Comparison of ENCODE assay signal across 2 cellular contexts in the genomic region with DNA sequence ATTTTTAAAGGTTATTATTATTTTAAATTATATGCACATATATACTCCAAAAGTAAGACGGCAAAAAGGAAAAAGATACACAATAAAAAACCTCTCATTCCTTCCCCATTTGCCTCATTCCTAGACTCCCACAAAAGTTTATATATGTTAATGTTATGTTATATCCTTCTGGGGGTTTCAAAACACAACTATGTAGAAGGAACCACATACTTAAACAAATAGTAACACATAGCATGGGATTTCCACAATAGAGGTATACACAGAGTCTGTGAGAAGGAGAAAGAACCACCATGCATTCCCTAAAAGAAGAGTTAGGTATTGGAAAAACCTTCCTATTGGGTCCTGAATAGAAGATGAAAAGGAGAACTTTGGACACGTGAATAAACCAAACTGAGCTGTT.
TF ChIP-seq lines count a peak whose summit lies in the region.

No MANE protein-coding gene starts in this region.

TF ChIP-seq in IMR-90, 13 proteins besides CTCF, POLR2A, EP300 and RAD21:
- no peak for TF ChIP-seq FOS (IDR thresholded peaks at IDR 0.05; ENCODE audit: low read depth, low read length)
- no peak for TF ChIP-seq NFE2L2 (IDR thresholded peaks at IDR 0.05; ENCODE audit: low read depth, low read length)
- TF ChIP-seq CHD1 (IDR thresholded peaks at IDR 0.05; ENCODE audit: low read depth, low read length): no peak
- no peak for TF ChIP-seq RFX5 (IDR thresholded peaks at IDR 0.05; ENCODE audit: low read depth, low read length)
- no peak for TF ChIP-seq MAZ (IDR thresholded peaks at IDR 0.05; ENCODE audit: borderline replicate concordance, low read depth, low read length)
- TF ChIP-seq, protein P1, sequence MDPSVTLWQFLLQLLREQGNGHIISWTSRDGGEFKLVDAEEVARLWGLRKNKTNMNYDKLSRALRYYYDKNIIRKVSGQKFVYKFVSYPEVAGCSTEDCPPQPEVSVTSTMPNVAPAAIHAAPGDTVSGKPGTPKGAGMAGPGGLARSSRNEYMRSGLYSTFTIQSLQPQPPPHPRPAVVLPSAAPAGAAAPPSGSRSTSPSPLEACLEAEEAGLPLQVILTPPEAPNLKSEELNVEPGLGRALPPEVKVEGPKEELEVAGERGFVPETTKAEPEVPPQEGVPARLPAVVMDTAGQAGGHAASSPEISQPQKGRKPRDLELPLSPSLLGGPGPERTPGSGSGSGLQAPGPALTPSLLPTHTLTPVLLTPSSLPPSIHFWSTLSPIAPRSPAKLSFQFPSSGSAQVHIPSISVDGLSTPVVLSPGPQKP (IDR thresholded peaks at IDR 0.05; ENCODE audit: borderline replicate concordance, low read depth, low read length): no peak
- TF ChIP-seq BHLHE40 (IDR thresholded peaks at IDR 0.05; ENCODE audit: low read depth, low read length): no peak
- no peak for TF ChIP-seq MAFK (IDR thresholded peaks at IDR 0.05; ENCODE audit: low read depth, low read length)
- no peak for TF ChIP-seq SMC3 (IDR thresholded peaks at IDR 0.05; ENCODE audit: low read depth, low read length)
- TF ChIP-seq RCOR1 (IDR thresholded peaks at IDR 0.05; ENCODE audit: insufficient replicate concordance, low read length): no peak
- TF ChIP-seq, protein P2, sequence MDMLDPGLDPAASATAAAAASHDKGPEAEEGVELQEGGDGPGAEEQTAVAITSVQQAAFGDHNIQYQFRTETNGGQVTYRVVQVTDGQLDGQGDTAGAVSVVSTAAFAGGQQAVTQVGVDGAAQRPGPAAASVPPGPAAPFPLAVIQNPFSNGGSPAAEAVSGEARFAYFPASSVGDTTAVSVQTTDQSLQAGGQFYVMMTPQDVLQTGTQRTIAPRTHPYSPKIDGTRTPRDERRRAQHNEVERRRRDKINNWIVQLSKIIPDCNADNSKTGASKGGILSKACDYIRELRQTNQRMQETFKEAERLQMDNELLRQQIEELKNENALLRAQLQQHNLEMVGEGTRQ (IDR thresholded peaks at IDR 0.05; ENCODE audit: low read depth, low read length): no peak
- no peak for TF ChIP-seq MXI1 (IDR thresholded peaks at IDR 0.05; ENCODE audit: borderline replicate concordance, low read depth, low read length)
- no peak for TF ChIP-seq CEBPB (IDR thresholded peaks at IDR 0.05; ENCODE audit: low read depth, low read length)

TF ChIP-seq in K562, 482 proteins besides CTCF, POLR2A, EP300 and RAD21:
- no peak for TF ChIP-seq SMARCB1 (IDR thresholded peaks at IDR 0.05; ENCODE audit: insufficient read length, low read depth)
- no peak for TF ChIP-seq BDP1 (IDR thresholded peaks at IDR 0.05; ENCODE audit: insufficient read depth, insufficient read length)
- no peak for TF ChIP-seq PKNOX1 (IDR thresholded peaks at IDR 0.05)
- TF ChIP-seq TCF7 (IDR thresholded peaks at IDR 0.05; ENCODE audit: borderline replicate concordance): no peak
- TF ChIP-seq MED1 (CRISPR knock-in tag; IDR thresholded peaks at IDR 0.05; ENCODE audit: borderline replicate concordance): no peak
- TF ChIP-seq, protein P3, sequence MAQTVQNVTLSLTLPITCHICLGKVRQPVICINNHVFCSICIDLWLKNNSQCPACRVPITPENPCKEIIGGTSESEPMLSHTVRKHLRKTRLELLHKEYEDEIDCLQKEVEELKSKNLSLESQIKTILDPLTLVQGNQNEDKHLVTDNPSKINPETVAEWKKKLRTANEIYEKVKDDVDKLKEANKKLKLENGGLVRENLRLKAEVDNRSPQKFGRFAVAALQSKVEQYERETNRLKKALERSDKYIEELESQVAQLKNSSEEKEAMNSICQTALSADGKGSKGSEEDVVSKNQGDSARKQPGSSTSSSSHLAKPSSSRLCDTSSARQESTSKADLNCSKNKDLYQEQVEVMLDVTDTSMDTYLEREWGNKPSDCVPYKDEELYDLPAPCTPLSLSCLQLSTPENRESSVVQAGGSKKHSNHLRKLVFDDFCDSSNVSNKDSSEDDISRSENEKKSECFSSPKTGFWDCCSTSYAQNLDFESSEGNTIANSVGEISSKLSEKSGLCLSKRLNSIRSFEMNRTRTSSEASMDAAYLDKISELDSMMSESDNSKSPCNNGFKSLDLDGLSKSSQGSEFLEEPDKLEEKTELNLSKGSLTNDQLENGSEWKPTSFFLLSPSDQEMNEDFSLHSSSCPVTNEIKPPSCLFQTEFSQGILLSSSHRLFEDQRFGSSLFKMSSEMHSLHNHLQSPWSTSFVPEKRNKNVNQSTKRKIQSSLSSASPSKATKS (CRISPR knock-in tag; IDR thresholded peaks at IDR 0.05): no peak
- no peak for TF ChIP-seq FOXK1 (CRISPR knock-in tag; IDR thresholded peaks at IDR 0.05; ENCODE audit: borderline replicate concordance)
